Comparison of ENCODE assay signal across 17 cellular contexts in the genomic region with DNA sequence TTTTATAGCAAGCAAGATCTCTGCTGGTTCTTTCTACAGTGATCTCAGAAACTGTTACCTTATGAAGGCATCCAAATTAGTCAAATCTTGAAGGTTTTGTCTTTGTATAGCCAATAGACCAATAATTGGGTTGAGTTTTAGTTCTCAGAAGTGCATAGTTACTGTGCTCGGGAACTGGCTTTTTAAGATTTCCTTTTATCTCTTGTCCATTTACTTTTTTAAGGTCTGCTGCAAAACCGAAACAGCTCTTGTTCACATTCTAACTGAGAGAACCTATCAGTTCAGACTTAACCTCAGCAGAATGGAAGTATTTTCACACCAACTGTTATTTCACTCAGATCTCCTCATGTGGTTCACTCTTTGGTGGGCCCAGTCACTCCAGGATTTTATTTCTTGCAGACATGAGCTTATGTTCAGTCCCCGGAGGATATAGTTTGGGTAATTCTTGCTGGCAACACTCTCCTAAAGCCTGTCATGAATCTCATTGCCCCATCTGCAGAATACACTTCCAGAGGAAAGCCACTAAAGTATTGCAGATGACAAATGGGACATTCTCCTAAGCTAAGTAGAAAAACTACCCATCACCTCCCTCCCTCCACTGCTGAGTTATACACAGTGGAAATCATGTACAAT. TPM values are rescaled to one million over a fixed set of nuclear protein-coding genes. Genes with fewer than 3 reads are reported as not detected.
DNase-seq lines count a peak whose midpoint lies in the region; ATAC-seq, FAIRE-seq and TF ChIP-seq lines count a peak whose summit lies in the region.
"Had no signal": no experiment of that assay in that cellular context is flagged by ENCODE, and none has a peak within 500 bp of the region (broad histone marks: within the 10 kb centered on the region; RNA-seq: fewer than 3 reads in every experiment).

No MANE protein-coding gene starts in this region.

- FAIRE-seq in kidney (lab: Jason Lieb, UNC), result no peak
- FAIRE-seq: astrocyte had no signal

- no peak for TF ChIP-seq EP300 in transverse colon (IDR thresholded peaks at IDR 0.05; ENCODE audit: low read depth)

- no peak overlapping the region for H3K27ac ChIP-seq in kidney (ENCODE audit: low read depth in 2 of 2, low read length in 2 of 2)
- H3K27ac ChIP-seq in transverse colon, result no peak overlapping the region

- no peaks in the 10 kb centered on the region for H3K27me3 ChIP-seq in transverse colon

- 71 to 82% methylated on average over 1 to 3 of the region's 3 CpGs for WGBS in transverse colon (ENCODE audit: low coverage in 1 of 2), 2 donors

- H3K36me3 ChIP-seq in kidney (ENCODE audit: control insufficient read depth in 1 of 2, insufficient read depth in 2 of 2, low read length in 2 of 2) (no peaks in the 10 kb centered on the region), transverse colon (no peaks in the 10 kb centered on the region)

- no peak overlapping the region for H3K4me3 ChIP-seq in kidney (ENCODE audit: low read length in 2 of 2)
- no peak overlapping the region for H3K4me3 ChIP-seq in transverse colon

- ATAC-seq in GM18909 (IDR thresholded peaks at IDR 0.05; ENCODE audit: poor library complexity, unreplicated experiment), result peak; percentile 51
- peak; percentile 82 for ATAC-seq in GM21717 (IDR thresholded peaks at IDR 0.05; ENCODE audit: unreplicated experiment)
- ATAC-seq in HG03135 (IDR thresholded peaks at IDR 0.05; ENCODE audit: unreplicated experiment), result peak; percentile 50
- ATAC-seq in SK-N-SH treated with all-trans-retinoic acid at 6 μM for 48 hours, result no peak
- ATAC-seq: activated T-cell treated with anti-CD3 and anti-CD28 coated beads, Interleukin-2, amount 50 U/mL, for 4 hours; natural killer cell had no signal

- H3K9me3 ChIP-seq in kidney (ENCODE audit: control insufficient read depth in 1 of 2, low read length in 2 of 2) (no peaks in the 10 kb centered on the region), transverse colon (no peaks in the 10 kb centered on the region)

- H3K9ac ChIP-seq in kidney (ENCODE audit: low read length in 2 of 2), result no peak overlapping the region

- no peak for TF ChIP-seq POLR2A in transverse colon (IDR thresholded peaks at IDR 0.05)

- in situ Hi-C loops in transverse colon (cut with MboI; ENCODE audit: low pct_ligation_motif_present in 1 of 4, low pct_unique_long_range_greater_than_20kb in 1 of 4, low sequenced_read_pairs in 3 of 4), result no loop called here

- DNase-seq in myocyte (ENCODE audit: low read depth) (peak; percentile 3), kidney (no peak), transverse colon (no peak)
- DNase-seq in stimulated activated CD4-positive, alpha-beta T cell treated with anti-CD3 and anti-CD28 coated beads, Interleukin-4, amount 100 ng/mL, for 24 hours, result no peak
- DNase-seq: activated B cell treated with CpG ODN at 0.5 μM for 24 hours; activated T-cell treated with anti-CD3 and anti-CD28 coated beads, Interleukin-2, amount 50 U/mL, for 4 hours; effector memory CD4-positive, alpha-beta T cell; glutamatergic neuron; KBM-7; natural killer cell; NCI-H1694 treated with DMSO at 0.1 percent for 48 hours; NK-92 treated with Interleukin-12 subunit alpha and Interleukin-12 subunit beta, amount 100 ng/mL, for 24 hours had no signal

- TF ChIP-seq CTCF in kidney (IDR thresholded peaks at IDR 0.05; ENCODE audit: borderline replicate concordance, extremely low read depth, insufficient read depth) (no peak), transverse colon (IDR thresholded peaks at IDR 0.05) (no peak)

- intact Hi-C loops in kidney (cut with DNase I) (no loop called here), transverse colon (cut with DNase I; ENCODE audit: low total_unique reads) (no loop called here)

- H3K4me1 ChIP-seq in kidney (ENCODE audit: control insufficient read depth in 1 of 2, insufficient read depth in 1 of 2, low read depth in 1 of 2, low read length in 2 of 2) (no peaks in the 10 kb centered on the region), transverse colon (no peaks in the 10 kb centered on the region)

TF ChIP-seq in SK-N-SH treated with all-trans-retinoic acid at 6 μM for 48 hours, 23 proteins besides CTCF, POLR2A, EP300 and RAD21 (continues in another document):
- TF ChIP-seq, protein P1, sequence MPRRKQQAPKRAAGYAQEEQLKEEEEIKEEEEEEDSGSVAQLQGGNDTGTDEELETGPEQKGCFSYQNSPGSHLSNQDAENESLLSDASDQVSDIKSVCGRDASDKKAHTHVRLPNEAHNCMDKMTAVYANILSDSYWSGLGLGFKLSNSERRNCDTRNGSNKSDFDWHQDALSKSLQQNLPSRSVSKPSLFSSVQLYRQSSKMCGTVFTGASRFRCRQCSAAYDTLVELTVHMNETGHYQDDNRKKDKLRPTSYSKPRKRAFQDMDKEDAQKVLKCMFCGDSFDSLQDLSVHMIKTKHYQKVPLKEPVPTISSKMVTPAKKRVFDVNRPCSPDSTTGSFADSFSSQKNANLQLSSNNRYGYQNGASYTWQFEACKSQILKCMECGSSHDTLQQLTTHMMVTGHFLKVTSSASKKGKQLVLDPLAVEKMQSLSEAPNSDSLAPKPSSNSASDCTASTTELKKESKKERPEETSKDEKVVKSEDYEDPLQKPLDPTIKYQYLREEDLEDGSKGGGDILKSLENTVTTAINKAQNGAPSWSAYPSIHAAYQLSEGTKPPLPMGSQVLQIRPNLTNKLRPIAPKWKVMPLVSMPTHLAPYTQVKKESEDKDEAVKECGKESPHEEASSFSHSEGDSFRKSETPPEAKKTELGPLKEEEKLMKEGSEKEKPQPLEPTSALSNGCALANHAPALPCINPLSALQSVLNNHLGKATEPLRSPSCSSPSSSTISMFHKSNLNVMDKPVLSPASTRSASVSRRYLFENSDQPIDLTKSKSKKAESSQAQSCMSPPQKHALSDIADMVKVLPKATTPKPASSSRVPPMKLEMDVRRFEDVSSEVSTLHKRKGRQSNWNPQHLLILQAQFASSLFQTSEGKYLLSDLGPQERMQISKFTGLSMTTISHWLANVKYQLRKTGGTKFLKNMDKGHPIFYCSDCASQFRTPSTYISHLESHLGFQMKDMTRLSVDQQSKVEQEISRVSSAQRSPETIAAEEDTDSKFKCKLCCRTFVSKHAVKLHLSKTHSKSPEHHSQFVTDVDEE (CRISPR knock-in tag; IDR thresholded peaks at IDR 0.05), result no peak
- TF ChIP-seq OSR1 (CRISPR knock-in tag; IDR thresholded peaks at IDR 0.05) (no peak), GLIS3 (CRISPR knock-in tag; IDR thresholded peaks at IDR 0.05) (no peak), ZNF565 (CRISPR knock-in tag; conservative IDR thresholded peaks at IDR 0.05; ENCODE audit: low read depth) (no peak), ESRRG (CRISPR knock-in tag; IDR thresholded peaks at IDR 0.05) (no peak), RARB (CRISPR knock-in tag; IDR thresholded peaks at IDR 0.05) (no peak), ZFP30 (CRISPR knock-in tag; IDR thresholded peaks at IDR 0.05) (no peak), ARNTL (CRISPR knock-in tag; IDR thresholded peaks at IDR 0.05; ENCODE audit: borderline replicate concordance, low read depth) (no peak), ZFP3 (CRISPR knock-in tag; IDR thresholded peaks at IDR 0.05) (no peak), ZNF8 (CRISPR knock-in tag; IDR thresholded peaks at IDR 0.05) (no peak), ZC3H10 (CRISPR knock-in tag; IDR thresholded peaks at IDR 0.05) (no peak), TCF4 (CRISPR knock-in tag; IDR thresholded peaks at IDR 0.05; ENCODE audit: borderline replicate concordance) (no peak), TOX (CRISPR knock-in tag; IDR thresholded peaks at IDR 0.05; ENCODE audit: borderline replicate concordance) (no peak)
- TF ChIP-seq, protein P2, sequence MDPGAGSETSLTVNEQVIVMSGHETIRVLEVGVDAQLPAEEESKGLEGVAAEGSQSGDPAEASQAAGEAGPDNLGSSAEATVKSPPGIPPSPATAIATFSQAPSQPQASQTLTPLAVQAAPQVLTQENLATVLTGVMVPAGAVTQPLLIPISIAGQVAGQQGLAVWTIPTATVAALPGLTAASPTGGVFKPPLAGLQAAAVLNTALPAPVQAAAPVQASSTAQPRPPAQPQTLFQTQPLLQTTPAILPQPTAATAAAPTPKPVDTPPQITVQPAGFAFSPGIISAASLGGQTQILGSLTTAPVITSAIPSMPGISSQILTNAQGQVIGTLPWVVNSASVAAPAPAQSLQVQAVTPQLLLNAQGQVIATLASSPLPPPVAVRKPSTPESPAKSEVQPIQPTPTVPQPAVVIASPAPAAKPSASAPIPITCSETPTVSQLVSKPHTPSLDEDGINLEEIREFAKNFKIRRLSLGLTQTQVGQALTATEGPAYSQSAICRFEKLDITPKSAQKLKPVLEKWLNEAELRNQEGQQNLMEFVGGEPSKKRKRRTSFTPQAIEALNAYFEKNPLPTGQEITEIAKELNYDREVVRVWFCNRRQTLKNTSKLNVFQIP (CRISPR knock-in tag; IDR thresholded peaks at IDR 0.05; ENCODE audit: borderline replicate concordance, low read depth), result no peak
- TF ChIP-seq, protein P3, sequence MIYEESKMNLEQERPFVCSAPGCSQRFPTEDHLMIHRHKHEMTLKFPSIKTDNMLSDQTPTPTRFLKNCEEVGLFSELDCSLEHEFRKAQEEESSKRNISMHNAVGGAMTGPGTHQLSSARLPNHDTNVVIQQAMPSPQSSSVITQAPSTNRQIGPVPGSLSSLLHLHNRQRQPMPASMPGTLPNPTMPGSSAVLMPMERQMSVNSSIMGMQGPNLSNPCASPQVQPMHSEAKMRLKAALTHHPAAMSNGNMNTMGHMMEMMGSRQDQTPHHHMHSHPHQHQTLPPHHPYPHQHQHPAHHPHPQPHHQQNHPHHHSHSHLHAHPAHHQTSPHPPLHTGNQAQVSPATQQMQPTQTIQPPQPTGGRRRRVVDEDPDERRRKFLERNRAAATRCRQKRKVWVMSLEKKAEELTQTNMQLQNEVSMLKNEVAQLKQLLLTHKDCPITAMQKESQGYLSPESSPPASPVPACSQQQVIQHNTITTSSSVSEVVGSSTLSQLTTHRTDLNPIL (CRISPR knock-in tag; IDR thresholded peaks at IDR 0.05; ENCODE audit: low read depth), result no peak
- TF ChIP-seq, protein P4, sequence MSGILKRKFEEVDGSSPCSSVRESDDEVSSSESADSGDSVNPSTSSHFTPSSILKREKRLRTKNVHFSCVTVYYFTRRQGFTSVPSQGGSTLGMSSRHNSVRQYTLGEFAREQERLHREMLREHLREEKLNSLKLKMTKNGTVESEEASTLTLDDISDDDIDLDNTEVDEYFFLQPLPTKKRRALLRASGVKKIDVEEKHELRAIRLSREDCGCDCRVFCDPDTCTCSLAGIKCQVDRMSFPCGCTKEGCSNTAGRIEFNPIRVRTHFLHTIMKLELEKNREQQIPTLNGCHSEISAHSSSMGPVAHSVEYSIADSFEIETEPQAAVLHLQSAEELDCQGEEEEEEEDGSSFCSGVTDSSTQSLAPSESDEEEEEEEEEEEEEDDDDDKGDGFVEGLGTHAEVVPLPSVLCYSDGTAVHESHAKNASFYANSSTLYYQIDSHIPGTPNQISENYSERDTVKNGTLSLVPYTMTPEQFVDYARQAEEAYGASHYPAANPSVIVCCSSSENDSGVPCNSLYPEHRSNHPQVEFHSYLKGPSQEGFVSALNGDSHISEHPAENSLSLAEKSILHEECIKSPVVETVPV (CRISPR knock-in tag; IDR thresholded peaks at IDR 0.05), result no peak

RNA-seq across cellular contexts. Expression of gene TPBG, which starts 55.6 kb away (rescaled TPM):
- 4.4 and 7.7 TPM in 2 replicates for total RNA-seq in myocyte
- polyA plus RNA-seq in myocyte (2012), result 1.4 TPM
- total RNA-seq in kidney, result 30.8 TPM
- polyA plus RNA-seq in kidney (ENCODE audit: insufficient read depth, low read depth, low replicate concordance), result 5.8 TPM
- total RNA-seq in transverse colon, result 10 to 100 TPM; 13.4 to 23.6 (median 19.3) TPM
- total RNA-seq: activated B cell treated with CpG ODN at 0.5 μM for 24 hours had no signal
